ENCODE assay signal across 8 cellular contexts in genomic region chr1:203327684-203328457, GRCh38. TPM values are rescaled to one million over a fixed set of nuclear protein-coding genes. Genes with fewer than 3 reads are reported as not detected.
DNase-seq lines count a peak whose midpoint lies in the region; ATAC-seq, FAIRE-seq and TF ChIP-seq lines count a peak whose summit lies in the region.

No MANE protein-coding gene starts in this region.

- no peaks in the 10 kb centered on the region for H3K9me1 ChIP-seq in endothelial cell of umbilical vein (replicated peaks; ENCODE audit: control insufficient read depth, extremely low read depth, insufficient read depth, low read length)

- ATAC-seq in GM18867 (IDR thresholded peaks at IDR 0.05; ENCODE audit: unreplicated experiment) (peak; percentile 29), HG03066 (IDR thresholded peaks at IDR 0.05; ENCODE audit: low read depth, unreplicated experiment) (peak; percentile 20), thoracic aorta (ENCODE audit: insufficient number of reproducible peaks, low FRiP score, low read depth) (peak; percentile 41)

- H2AFZ ChIP-seq in endothelial cell of umbilical vein (ENCODE audit: low read depth, low read length), result peak overlapping the region; percentile 86

- H3K27ac ChIP-seq in endothelial cell of umbilical vein (ENCODE audit: insufficient read depth, low read depth, low read length) (no peak overlapping the region), thoracic aorta (peak overlapping the region; percentile 74 to 75)

- H3K9ac ChIP-seq in endothelial cell of umbilical vein (replicated peaks; ENCODE audit: extremely low read depth, insufficient read depth, low read length), result peak overlapping the region; percentile 41

- H3K79me2 ChIP-seq in endothelial cell of umbilical vein (ENCODE audit: control insufficient read depth, insufficient read depth, low read length), result no peaks in the 10 kb centered on the region

- H3K4me2 ChIP-seq in endothelial cell of umbilical vein (ENCODE audit: insufficient read depth, low read length), result peak overlapping the region; percentile 75

- BruUV-seq in endothelial cell of umbilical vein (replicated peaks; lab: Mats Ljungman, UMichigan), result no TSS peak

- TF ChIP-seq CTCF in BE2C (IDR thresholded peaks at IDR 0.05; ENCODE audit: low read depth, low read length), result peak; percentile 60
- peak; percentile 19 to 49 for TF ChIP-seq CTCF in endothelial cell of umbilical vein (IDR thresholded peaks at IDR 0.05; ENCODE audit: extremely low read depth in 1 of 2, insufficient read depth in 1 of 2, low read depth in 1 of 2, low read length in 2 of 2)
- peak; percentile 34 for TF ChIP-seq CTCF in thoracic aorta (IDR thresholded peaks at IDR 0.05)

- DNase-seq in BE2C (peak; percentile 72), NCI-H510A (lab: John Stamatoyannopoulos, UW) (peak; percentile 87), endothelial cell of umbilical vein (ENCODE audit: low read depth, low spot score) (peak; percentile 79), midbrain (lab: John Stamatoyannopoulos, UW) (peak; percentile 79), thoracic aorta (ENCODE audit: low spot score) (no peak)
- peak; percentile 90 for DNase-seq in activated CD8-positive, alpha-beta memory T cell treated with anti-CD3 and anti-CD28 coated beads for 24 hours

- POLR2A ChIA-PET in endothelial cell of umbilical vein (lab: Charles Lee), result interaction anchor here (1.8 to 8.6 kb wide), 2 partner anchors 21 to 55 kb away, joined by 5 to 115 read pairs; partner anchors contain the start of gene BTG2

- H3K36me3 ChIP-seq in BE2C (no peaks in the 10 kb centered on the region), endothelial cell of umbilical vein (ENCODE audit: control insufficient read depth in 2 of 2, extremely low read depth in 1 of 2, insufficient read depth in 2 of 2, low read length in 2 of 2) (no peaks in the 10 kb centered on the region), thoracic aorta (no peaks in the 10 kb centered on the region)

- CTCF ChIA-PET in endothelial cell of umbilical vein (lab: Charles Lee), result interaction anchor here (0.7 to 30.6 kb wide), 18 partner anchors 10 to 298 kb away, joined by 3 to 1014 read pairs (median 6); partner anchors contain the start of gene BTG2

- H3K27me3 ChIP-seq in BE2C, result no peaks in the 10 kb centered on the region
- H3K27me3 ChIP-seq in endothelial cell of umbilical vein (ENCODE audit: control insufficient read depth in 2 of 2, insufficient read depth in 2 of 2, low read length in 2 of 2), result peaks cover 11 to 23% of the 10 kb centered on the region in 2 experiments
- H3K27me3 ChIP-seq in thoracic aorta (replicated peaks; ENCODE audit: insufficient read depth), result no peaks in the 10 kb centered on the region

- H3K9me3 ChIP-seq in BE2C, result no peaks in the 10 kb centered on the region
- H3K9me3 ChIP-seq in endothelial cell of umbilical vein (replicated peaks; ENCODE audit: control insufficient read depth, insufficient read depth, low read length), result no peaks in the 10 kb centered on the region
- H3K9me3 ChIP-seq in thoracic aorta, result no peaks in the 10 kb centered on the region

- FAIRE-seq in endothelial cell of umbilical vein (lab: Jason Lieb, UNC), result peak; percentile 73

- intact Hi-C loops in endothelial cell of umbilical vein (cut with micrococcal nuclease), result loop anchor here (1.0 to 10.0 kb wide), 5 partner anchors 23 to 293 kb away; partner anchors contain the start of gene BTG2

- H3K4me1 ChIP-seq in BE2C (peaks cover 48% of the 10 kb centered on the region), endothelial cell of umbilical vein (ENCODE audit: control insufficient read depth, extremely low read depth, insufficient read depth, low read length) (peaks cover 16% of the 10 kb centered on the region), thoracic aorta (ENCODE audit: control insufficient read depth in 1 of 2, low read depth in 2 of 2) (peaks cover 13 to 44% of the 10 kb centered on the region in 2 donors)

- H3K4me3 ChIP-seq in BE2C (ENCODE audit: low read depth, low read length), result peak overlapping the region; percentile 64
- H3K4me3 ChIP-seq in endothelial cell of umbilical vein (replicated peaks in 1 of 3; ENCODE audit: insufficient read depth in 1 of 3, low read depth in 1 of 3, low read length in 3 of 3), result peak overlapping the region; percentile 39 to 52 (median 43)
- H3K4me3 ChIP-seq in thoracic aorta, result peak overlapping the region; percentile 77

- H4K20me1 ChIP-seq in endothelial cell of umbilical vein (replicated peaks; ENCODE audit: control insufficient read depth, extremely low read depth, insufficient read depth, low read length), result no peaks in the 10 kb centered on the region

- no peak for TF ChIP-seq POLR2A in endothelial cell of umbilical vein (IDR thresholded peaks at IDR 0.05; ENCODE audit: low read depth, low read length)

- dilution Hi-C loops in endothelial cell of umbilical vein (cut with MboI; ENCODE audit: extremely low pct_ligation_motif_present, low sequenced_read_pairs), result no loop called here

TF ChIP-seq in endothelial cell of umbilical vein, 7 proteins besides CTCF, POLR2A, EP300 and RAD21:
- TF ChIP-seq MYC (IDR thresholded peaks at IDR 0.05; ENCODE audit: low read depth, low read length) (no peak), GATA2 (IDR thresholded peaks at IDR 0.05; ENCODE audit: insufficient read depth, insufficient read length, low read depth, low read length) (no peak), MAX (IDR thresholded peaks at IDR 0.05; ENCODE audit: insufficient read depth, insufficient read length) (no peak), JUN (IDR thresholded peaks at IDR 0.05; ENCODE audit: borderline replicate concordance, insufficient read depth, insufficient read length, low read depth) (no peak), POLR2AphosphoS5 (IDR thresholded peaks at IDR 0.05; ENCODE audit: insufficient read depth, low read depth, low read length) (no peak), EZH2 (IDR thresholded peaks at IDR 0.05; ENCODE audit: borderline replicate concordance, low read depth, low read length, severe bottlenecking) (no peak), FOS (IDR thresholded peaks at IDR 0.05; ENCODE audit: borderline replicate concordance, insufficient read depth, low read length) (no peak)

RNA-seq across cellular contexts. Expression of gene BTG2, which starts 22.6 kb away (rescaled TPM):
- polyA plus RNA-seq in BE2C (2012; ENCODE audit: insufficient read depth, insufficient read length, low read depth), result 15.1 TPM
- 40.3 and 50.1 TPM in 2 replicates for total RNA-seq in endothelial cell of umbilical vein
- polyA plus RNA-seq in endothelial cell of umbilical vein, result 35.6 and 59.0 TPM in 2 replicates
- polyA plus RNA-seq in endothelial cell of umbilical vein (2011; cell fraction: cytosol; rRNA removed), result 22.8 and 28.2 TPM in 2 replicates
- polyA plus RNA-seq in endothelial cell of umbilical vein (2011; cell fraction: nucleus; rRNA removed), result 16.8 and 17.3 TPM in 2 replicates
- polyA plus RNA-seq in endothelial cell of umbilical vein (2012), result 26.0 and 27.1 TPM in 2 replicates
- 50.2 and 51.0 TPM in 2 replicates for polyA minus RNA-seq in endothelial cell of umbilical vein
- 11.2 TPM for polyA minus RNA-seq in endothelial cell of umbilical vein (2011; cell fraction: cytosol; rRNA and poly(A)+ RNA removed)
- 17.3 and 21.6 TPM in 2 replicates for polyA minus RNA-seq in endothelial cell of umbilical vein (2011; cell fraction: nucleus; rRNA and poly(A)+ RNA removed)
- total RNA-seq in thoracic aorta, result 100 to 1,000 TPM; 119 to 164 TPM

RNA-seq across cellular contexts. Expression of gene FMOD, which starts 23.1 kb away (rescaled TPM):
- polyA plus RNA-seq in BE2C (2012; ENCODE audit: insufficient read depth, insufficient read length, low read depth), result 0.85 TPM
- total RNA-seq in endothelial cell of umbilical vein, result 0.11 TPM in 1 of 2 replicates, not detected in the other
- 0.10 and 0.12 TPM in 2 replicates for polyA plus RNA-seq in endothelial cell of umbilical vein
- polyA plus RNA-seq in endothelial cell of umbilical vein (2011; cell fraction: cytosol; rRNA removed), result 0.09 and 0.14 TPM in 2 replicates
- polyA plus RNA-seq in endothelial cell of umbilical vein (2011; cell fraction: nucleus; rRNA removed), result 0.06 TPM in 1 of 2 replicates, not detected in the other
- polyA plus RNA-seq in endothelial cell of umbilical vein (2012), result 0.41 and 0.94 TPM in 2 replicates
- polyA minus RNA-seq in endothelial cell of umbilical vein, result 0.23 TPM in 1 of 2 replicates, not detected in the other
- not detected for polyA minus RNA-seq in endothelial cell of umbilical vein (2011; cell fraction: cytosol; rRNA and poly(A)+ RNA removed)
- polyA minus RNA-seq in endothelial cell of umbilical vein (2011; cell fraction: nucleus; rRNA and poly(A)+ RNA removed), result not detected in 2 replicates
- 100 to 1,000 TPM; 190 to 438 TPM for total RNA-seq in thoracic aorta

Comparison
In these comparisons a context has a peak if more than half of its experiments do, and no peak if none do; other contexts are left out.
1. RNA of gene FMOD, which starts 23.1 kb away (total RNA-seq): 190 to 438 TPM in thoracic aorta; 0.11 TPM in endothelial cell of umbilical vein; every median in the first group is over 100 times any median in the second.
2. Peak in every context shown above with its lines, with median percentiles within 50 percentile points of each other: H3K4me3 ChIP-seq, CTCF ChIP-seq and ATAC-seq.